Comparison of ENCODE assay signal across 8 cellular contexts in genomic region chr16:67246945-67247697, GRCh38. TPM values are rescaled to one million over a fixed set of nuclear protein-coding genes. Genes with fewer than 3 reads are reported as not detected.
A peak's percentile ranks its signal among the peaks of the same experiment; 100 is the strongest.
DNase-seq lines count a peak whose midpoint lies in the region; ATAC-seq and TF ChIP-seq lines count a peak whose summit lies in the region.

Gene FHOD1, minus strand, starts transcription at chr16:67247481. Its CDS starts 71 bp downstream, at chr16:67247410.

- intact Hi-C loops in activated CD4-positive, alpha-beta T cell treated with anti-CD3 and anti-CD28 coated beads for 36 hours (cut with DNase I, micrococcal nuclease), result loop anchor here (1.0 to 10.0 kb wide), 14 partner anchors 11 to 690 kb away; partner anchors contain the start of genes ACD (in 2 of the 2), PARD6A (in 2 of the 2), PLEKHG4 (in 2 of the 2) and ATP6V0D1 (in 1 of the 2)

- H3K27me3 ChIP-seq in BE2C, result peaks cover 17% of the 10 kb centered on the region

- no peaks in the 10 kb centered on the region for H3K36me3 ChIP-seq in BE2C

- H3K4me3 ChIP-seq in BE2C (ENCODE audit: low read depth, low read length), result peak within 1 kb of the TSS; percentile 75

- H3K27ac Mint-ChIP-seq in activated CD4-positive, alpha-beta T cell treated with anti-CD3 and anti-CD28 coated beads for 36 hours, result peak within 1 kb of the TSS; percentile 85
- H3K27ac Mint-ChIP-seq in chondrocyte (ENCODE audit: unreplicated experiment), result peak within 1 kb of the TSS; percentile 98

- TF ChIP-seq CTCF in BE2C (IDR thresholded peaks at IDR 0.05; ENCODE audit: low read depth, low read length) (no peak), chondrocyte (IDR thresholded peaks at IDR 0.05) (no peak)

- H3K9me3 Mint-ChIP-seq in activated CD4-positive, alpha-beta T cell treated with anti-CD3 and anti-CD28 coated beads for 36 hours (ENCODE audit: low read depth), result no peaks in the 10 kb centered on the region
- no peaks in the 10 kb centered on the region for H3K9me3 Mint-ChIP-seq in chondrocyte (ENCODE audit: low read depth)

- no peaks in the 10 kb centered on the region for H3K9me3 ChIP-seq in BE2C

- peaks cover 52% of the 10 kb centered on the region for H3K4me1 Mint-ChIP-seq in activated CD4-positive, alpha-beta T cell treated with anti-CD3 and anti-CD28 coated beads for 36 hours
- H3K4me1 Mint-ChIP-seq in chondrocyte (ENCODE audit: low read depth), result peaks cover 49% of the 10 kb centered on the region

- peaks cover 17% of the 10 kb centered on the region for H3K4me1 ChIP-seq in BE2C

- H3K4me3 Mint-ChIP-seq in activated CD4-positive, alpha-beta T cell treated with anti-CD3 and anti-CD28 coated beads for 36 hours, result peak within 1 kb of the TSS; percentile 87
- peak within 1 kb of the TSS; percentile 84 for H3K4me3 Mint-ChIP-seq in chondrocyte (ENCODE audit: unreplicated experiment)

- H3K36me3 Mint-ChIP-seq in activated CD4-positive, alpha-beta T cell treated with anti-CD3 and anti-CD28 coated beads for 36 hours (ENCODE audit: low read depth), result peaks cover 4% of the 10 kb centered on the region
- H3K36me3 Mint-ChIP-seq in chondrocyte (ENCODE audit: low read depth), result no peaks in the 10 kb centered on the region

- CTCF ChIA-PET in activated CD4-positive, alpha-beta T cell treated with anti-CD3 and anti-CD28 coated beads for 36 hours (lab: Charles Lee), result interaction anchor here (0.6 to 1.4 kb wide), 12 partner anchors 8 to 158 kb away, joined by 3 to 5 read pairs (median 3); partner anchors contain the start of genes B3GNT9, KCTD19 and LRRC36

- peak; percentile 45 for ATAC-seq in HG03457 (IDR thresholded peaks at IDR 0.05; ENCODE audit: unreplicated experiment)
- ATAC-seq in activated CD4-positive, alpha-beta T cell treated with anti-CD3 and anti-CD28 coated beads for 36 hours, result peak; percentile 74

- POLR2A ChIA-PET in activated CD4-positive, alpha-beta T cell treated with anti-CD3 and anti-CD28 coated beads for 36 hours (lab: Charles Lee), result interaction anchor here (0.6 to 2.1 kb wide), 4 partner anchors 15 to 89 kb away, joined by 4 to 9 read pairs (median 6); partner anchors contain the start of gene TMEM208

- peaks cover 11% of the 10 kb centered on the region for H3K27me3 Mint-ChIP-seq in activated CD4-positive, alpha-beta T cell treated with anti-CD3 and anti-CD28 coated beads for 36 hours
- no peaks in the 10 kb centered on the region for H3K27me3 Mint-ChIP-seq in chondrocyte (ENCODE audit: low read depth)

- DNase-seq in BE2C (peak; percentile 96), GM19240 (ENCODE audit: insufficient read length, low spot score) (peak; percentile 97), NCI-H524 treated with DMSO at 0.1 percent for 48 hours (lab: John Stamatoyannopoulos, UW) (peak; percentile 84), chondrocyte (ENCODE audit: low spot score) (peak; percentile 98), kidney glomerular epithelial cell (lab: John Stamatoyannopoulos, UW) (peak; percentile 95)
- peak; percentile 99 for DNase-seq in activated CD4-positive, alpha-beta T cell treated with anti-CD3 and anti-CD28 coated beads for 36 hours
- DNase-seq in stimulated activated CD4-positive, alpha-beta T cell treated with anti-CD3 and anti-CD28 coated beads, Interleukin-15, amount 100 ng/mL, for 48 hours (ENCODE audit: low read depth in 2 of 2), result peak; percentile 95 to 99

RNA-seq across cellular contexts. Expression of gene FHOD1, which starts in this region (rescaled TPM):
- 37.9 TPM for polyA plus RNA-seq in BE2C (2012; ENCODE audit: insufficient read depth, insufficient read length, low read depth)
- total RNA-seq in activated CD4-positive, alpha-beta T cell treated with anti-CD3 and anti-CD28 coated beads for 36 hours, result 10 to 100 TPM; 75.5 to 77.2 TPM
- 32.9 to 50.1 TPM (median 35.6 TPM) in 3 replicates for total RNA-seq in chondrocyte

Comparison
In these comparisons a context has a peak if more than half of its experiments do, and no peak if none do; other contexts are left out.
1. Peak in every context shown above with its lines: DNase-seq, ATAC-seq and H3K4me3 ChIP-seq.